Comparison of ENCODE assay signal across 1 cellular context in the genomic region with DNA sequence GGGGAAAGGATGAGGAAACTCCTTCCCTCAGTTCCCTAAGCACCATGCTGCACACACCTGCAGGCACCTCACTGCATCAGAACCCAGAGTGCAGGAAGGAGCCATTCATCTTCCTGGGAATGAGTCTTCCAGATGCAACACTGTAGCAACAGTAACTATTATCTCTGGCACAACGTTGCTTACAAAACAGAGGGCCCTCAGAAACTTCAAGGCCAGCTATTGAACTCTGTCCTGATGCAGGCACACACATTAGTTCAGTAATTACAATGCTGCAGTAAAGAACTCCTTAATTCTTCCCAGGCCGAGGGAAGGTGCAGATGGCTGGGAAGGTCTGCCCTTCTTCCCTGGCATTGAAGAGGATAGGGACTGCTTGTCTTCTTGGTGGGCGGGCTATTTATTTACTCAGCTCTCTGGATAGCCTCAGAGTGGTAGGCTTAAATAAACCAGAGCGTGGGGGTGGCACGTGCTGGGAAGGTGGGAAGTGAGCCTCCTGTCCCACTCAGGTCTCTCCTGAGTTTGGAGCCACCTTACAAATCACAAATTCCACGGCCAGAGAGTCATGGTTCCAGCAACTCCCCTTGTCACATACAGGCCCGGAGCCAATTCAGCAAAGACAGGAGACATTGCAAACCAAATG.
TF ChIP-seq lines count a peak whose summit lies in the region.

No MANE protein-coding gene starts in this region.

TF ChIP-seq in IMR-90, 13 proteins besides CTCF, POLR2A, EP300 and RAD21:
- TF ChIP-seq, protein P1, sequence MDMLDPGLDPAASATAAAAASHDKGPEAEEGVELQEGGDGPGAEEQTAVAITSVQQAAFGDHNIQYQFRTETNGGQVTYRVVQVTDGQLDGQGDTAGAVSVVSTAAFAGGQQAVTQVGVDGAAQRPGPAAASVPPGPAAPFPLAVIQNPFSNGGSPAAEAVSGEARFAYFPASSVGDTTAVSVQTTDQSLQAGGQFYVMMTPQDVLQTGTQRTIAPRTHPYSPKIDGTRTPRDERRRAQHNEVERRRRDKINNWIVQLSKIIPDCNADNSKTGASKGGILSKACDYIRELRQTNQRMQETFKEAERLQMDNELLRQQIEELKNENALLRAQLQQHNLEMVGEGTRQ (IDR thresholded peaks at IDR 0.05; ENCODE audit: low read depth, low read length), result no peak
- TF ChIP-seq MXI1 (IDR thresholded peaks at IDR 0.05; ENCODE audit: borderline replicate concordance, low read depth, low read length), result no peak
- no peak for TF ChIP-seq CEBPB (IDR thresholded peaks at IDR 0.05; ENCODE audit: low read depth, low read length)
- TF ChIP-seq BHLHE40 (IDR thresholded peaks at IDR 0.05; ENCODE audit: low read depth, low read length), result peak; percentile 13; the same call in 1 of the 2 replicates
